ENCODE assay signal across 9 cellular contexts in the genomic region with DNA sequence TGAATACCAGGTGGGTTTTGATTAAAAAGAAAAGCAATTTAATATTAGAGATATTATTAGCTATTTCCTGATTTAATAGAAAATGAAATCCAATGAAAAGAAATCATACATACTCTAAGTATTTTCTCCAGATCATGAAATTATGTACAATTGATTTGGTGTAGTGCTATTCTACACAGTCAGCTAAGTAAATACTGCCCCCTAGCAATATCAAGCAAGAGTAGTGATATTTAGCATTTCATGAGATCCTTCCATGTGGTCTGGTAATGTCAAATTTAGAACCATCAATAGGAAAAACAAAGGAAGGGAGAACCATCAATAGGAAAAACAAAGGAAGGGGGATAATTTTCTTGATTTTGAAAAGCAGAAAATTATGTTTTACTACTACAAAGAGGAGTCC.
A peak's percentile ranks its signal among the peaks of the same experiment; 100 is the strongest.
DNase-seq lines count a peak whose midpoint lies in the region; ATAC-seq, FAIRE-seq and TF ChIP-seq lines count a peak whose summit lies in the region.
"Had no signal": no experiment of that assay in that cellular context is flagged by ENCODE, and none has a peak within 500 bp of the region (broad histone marks: within the 10 kb centered on the region; RNA-seq: fewer than 3 reads in every experiment).

No MANE protein-coding gene starts in this region.

- no peak overlapping the region for H3K4me2 ChIP-seq in mammary epithelial cell (ENCODE audit: insufficient read depth, low read depth, low read length)
- H3K4me2 ChIP-seq: BLaER1 had no signal

- no TSS peak for BruUV-seq in mammary epithelial cell (replicated peaks; lab: Mats Ljungman, UMichigan)

- intact Hi-C loops in mammary epithelial cell (cut with micrococcal nuclease), result loop anchor here (10.0 kb wide), 1 partner anchor 497 kb away; a partner anchor contains a TSS

- TF ChIP-seq POLR2A in NB4 (IDR thresholded peaks at IDR 0.05; ENCODE audit: extremely low read depth, insufficient read length), result no peak
- TF ChIP-seq POLR2A in H54 (IDR thresholded peaks at IDR 0.05; ENCODE audit: low read depth, low read length), result no peak

- H3K4me3 ChIP-seq in NB4 (ENCODE audit: low read depth, low read length), result no peak overlapping the region
- no peak overlapping the region for H3K4me3 ChIP-seq in mammary epithelial cell (replicated peaks in 1 of 3; ENCODE audit: insufficient read depth in 1 of 3, low read depth in 2 of 3, low read length in 3 of 3)
- H3K4me3 ChIP-seq: BLaER1 had no signal

- no peak overlapping the region for H3K9ac ChIP-seq in mammary epithelial cell (ENCODE audit: insufficient read depth, low read length)
- H3K9ac ChIP-seq: BLaER1 had no signal

- H4K20me1 ChIP-seq in mammary epithelial cell (ENCODE audit: insufficient read depth, low read length), result no peaks in the 10 kb centered on the region
- H4K20me1 ChIP-seq: BLaER1 had no signal

- H2AFZ ChIP-seq in mammary epithelial cell (ENCODE audit: low read depth, low read length), result no peak overlapping the region

- in situ Hi-C loops in mammary epithelial cell (cut with MboI; ENCODE audit: low sequenced_read_pairs in 2 of 2), result no loop called here

- no peaks in the 10 kb centered on the region for H3K36me3 ChIP-seq in mammary epithelial cell (ENCODE audit: insufficient read depth, low read length)
- H3K36me3 ChIP-seq: BLaER1 had no signal

- peaks cover 2% of the 10 kb centered on the region for H3K36me3 Mint-ChIP-seq in osteocyte (ENCODE audit: unreplicated experiment)

- H3K27me3 Mint-ChIP-seq in osteocyte (ENCODE audit: unreplicated experiment), result no peaks in the 10 kb centered on the region

- dilution Hi-C loops in mammary epithelial cell (cut with HindIII; ENCODE audit: low sequenced_read_pairs), result no loop called here

- no peaks in the 10 kb centered on the region for H3K27me3 ChIP-seq in mammary epithelial cell (ENCODE audit: insufficient read depth, low read length)
- H3K27me3 ChIP-seq: BLaER1 had no signal

- DNase-seq in NCI-H1092 treated with DMSO at 0.1 percent for 48 hours (lab: John Stamatoyannopoulos, UW), result peak; percentile 8
- no peak for DNase-seq in NCI-H1092 (lab: John Stamatoyannopoulos, UW)
- peak; percentile 6 for DNase-seq in NB4 (ENCODE audit: low read depth)
- peak; percentile 8 for DNase-seq in mammary epithelial cell
- no peak for DNase-seq in osteocyte (ENCODE audit: extremely low spot score, unreplicated experiment)
- DNase-seq in islet precursor cell, result no peak
- DNase-seq in H54 (ENCODE audit: insufficient read length, low spot score), result no peak

- ATAC-seq in GM21576 (IDR thresholded peaks at IDR 0.05; ENCODE audit: unreplicated experiment), result no peak

- H3K27ac ChIP-seq in mammary epithelial cell (ENCODE audit: insufficient read depth, low read depth, low read length), result no peak overlapping the region
- H3K27ac ChIP-seq: BLaER1 had no signal

- CTCF ChIA-PET in mammary epithelial cell (lab: Charles Lee; ENCODE audit: low non-redundant PET), result no interaction called here

- no peaks in the 10 kb centered on the region for H3K4me1 Mint-ChIP-seq in osteocyte (ENCODE audit: unreplicated experiment)

- TF ChIP-seq CTCF in NB4 (IDR thresholded peaks at IDR 0.05; ENCODE audit: low read depth, low read length), result no peak
- peak; percentile 36 to 56 for TF ChIP-seq CTCF in mammary epithelial cell (conservative IDR thresholded peaks at IDR 0.05 in 1 of 2, IDR thresholded peaks at IDR 0.05 in 1 of 2; ENCODE audit: extremely low read depth in 1 of 2, insufficient read depth in 1 of 2, low read depth in 1 of 2, low read length in 2 of 2)
- TF ChIP-seq CTCF in osteocyte (IDR thresholded peaks at IDR 0.05), result peak; percentile 72

- H3K79me2 ChIP-seq in mammary epithelial cell (ENCODE audit: insufficient read depth, low read length), result no peaks in the 10 kb centered on the region

- H3K4me1 ChIP-seq in mammary epithelial cell (ENCODE audit: insufficient read depth, low read length), result no peaks in the 10 kb centered on the region
- H3K4me1 ChIP-seq: BLaER1 had no signal

- H3K4me3 Mint-ChIP-seq in osteocyte (ENCODE audit: unreplicated experiment), result no peak overlapping the region

- no peaks in the 10 kb centered on the region for H3K9me3 ChIP-seq in mammary epithelial cell (replicated peaks; ENCODE audit: insufficient read depth, low read length)
- H3K9me3 ChIP-seq: BLaER1 had no signal

- H3K9me3 Mint-ChIP-seq in osteocyte (ENCODE audit: unreplicated experiment), result no peaks in the 10 kb centered on the region

- no peak for FAIRE-seq in H54 (lab: Jason Lieb, UNC)

- no peak overlapping the region for H3K27ac Mint-ChIP-seq in osteocyte (ENCODE audit: unreplicated experiment)

Comparison
In these comparisons a context has a peak if more than half of its experiments do, and no peak if none do; other contexts are left out.
1. DNase-seq: peak in NCI-H1092 treated with DMSO at 0.1 percent for 48 hours (single experiment), NB4 (single experiment) and mammary epithelial cell (single experiment); none in NCI-H1092 (single experiment), osteocyte (single experiment), islet precursor cell (single experiment) and H54 (single experiment).